Comparison of ENCODE assay signal across 27 cellular contexts in the genomic region with DNA sequence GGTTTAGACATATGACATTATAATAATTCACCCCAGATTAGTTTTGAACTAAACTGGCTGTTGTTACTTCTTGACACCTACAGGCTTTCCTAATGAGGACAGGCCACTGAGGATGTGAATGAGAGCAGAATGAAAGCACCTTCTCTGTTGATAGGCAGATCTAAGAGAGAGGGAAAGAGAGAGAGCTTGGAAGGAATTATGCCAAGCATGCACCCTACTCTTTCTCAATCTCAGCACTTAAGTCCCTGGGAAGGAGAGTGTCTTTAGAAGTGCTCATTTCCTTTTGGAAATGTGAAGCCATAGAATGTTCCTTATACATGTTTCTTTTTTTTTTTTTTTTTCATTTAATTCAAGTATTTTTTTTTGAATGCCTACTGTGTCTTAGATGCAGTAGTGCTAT. TPM values are rescaled to one million over a fixed set of nuclear protein-coding genes. Genes with fewer than 3 reads are reported as not detected.
"Had no signal": no experiment of that assay in that cellular context is flagged by ENCODE, and none has a peak within 500 bp of the region (broad histone marks: within the 10 kb centered on the region; RNA-seq: fewer than 3 reads in every experiment).

No MANE protein-coding gene starts in this region.

- H3K27me3 ChIP-seq: esophagus muscularis mucosa, heart right ventricle, right lobe of liver, upper lobe of left lung had no signal

- H3K27me3 Mint-ChIP-seq: activated CD4-positive, alpha-beta T cell treated with anti-CD3 and anti-CD28 coated beads for 36 hours; activated CD8-positive, alpha-beta memory T cell treated with anti-CD3 and anti-CD28 coated beads, Interleukin-2, amount 10 ng/mL, durations not matched to agents 7 days and 5 days; activated naive CD8-positive, alpha-beta T cell treated with anti-CD3 and anti-CD28 coated beads, Interleukin-2, amount 10 ng/mL, durations not matched to agents 7 days and 5 days; natural killer cell treated with Interleukin-12 subunit alpha and Interleukin-12 subunit beta and Interleukin-15 and Interleukin-18, amount 100 ng/mL, for 72 hours; stimulated activated naive CD8-positive, alpha-beta T cell treated with anti-CD3 and anti-CD28 coated beads, Interleukin-15, Interleukin-2, amounts not matched to agents 100 ng/mL and 50 ng/mL, for 24 hours had no signal

- H3K4me1 ChIP-seq: esophagus muscularis mucosa, right lobe of liver had no signal

- H3K4me1 Mint-ChIP-seq: activated CD8-positive, alpha-beta memory T cell treated with anti-CD3 and anti-CD28 coated beads, Interleukin-2, amount 10 ng/mL, durations not matched to agents 7 days and 5 days had no signal

- H3K4me3 Mint-ChIP-seq: activated CD4-positive, alpha-beta T cell treated with anti-CD3 and anti-CD28 coated beads for 36 hours; activated CD8-positive, alpha-beta memory T cell treated with anti-CD3 and anti-CD28 coated beads, Interleukin-2, amount 10 ng/mL, durations not matched to agents 7 days and 5 days; activated CD8-positive, alpha-beta T cell treated with anti-CD3 and anti-CD28 coated beads, Interleukin-2, amount 10 ng/mL, durations not matched to agents 7 days and 5 days; activated naive CD8-positive, alpha-beta T cell treated with anti-CD3 and anti-CD28 coated beads, Interleukin-2, amount 10 ng/mL, durations not matched to agents 7 days and 5 days; natural killer cell treated with Interleukin-12 subunit alpha and Interleukin-12 subunit beta and Interleukin-15 and Interleukin-18, amount 100 ng/mL, for 72 hours; stimulated activated naive CD8-positive, alpha-beta T cell treated with anti-CD3 and anti-CD28 coated beads, Interleukin-15, Interleukin-2, amounts not matched to agents 100 ng/mL and 50 ng/mL, for 24 hours had no signal

- ATAC-seq: activated CD4-positive, alpha-beta T cell treated with anti-CD3 and anti-CD28 coated beads for 36 hours; activated CD8-positive, alpha-beta memory T cell treated with anti-CD3 and anti-CD28 coated beads, Interleukin-2, amount 10 ng/mL, durations not matched to agents 7 days and 5 days; activated CD8-positive, alpha-beta T cell treated with anti-CD3 and anti-CD28 coated beads, Interleukin-2, amount 10 ng/mL, durations not matched to agents 7 days and 5 days; heart right ventricle; left ventricle myocardium superior; natural killer cell treated with Interleukin-12 subunit alpha and Interleukin-12 subunit beta and Interleukin-15 and Interleukin-18, amount 100 ng/mL, for 72 hours; right lobe of liver had no signal

- H3K27ac Mint-ChIP-seq: activated CD4-positive, alpha-beta T cell treated with anti-CD3 and anti-CD28 coated beads for 36 hours; activated CD8-positive, alpha-beta memory T cell treated with anti-CD3 and anti-CD28 coated beads, Interleukin-2, amount 10 ng/mL, durations not matched to agents 7 days and 5 days; activated CD8-positive, alpha-beta T cell treated with anti-CD3 and anti-CD28 coated beads, Interleukin-2, amount 10 ng/mL, durations not matched to agents 7 days and 5 days; activated naive CD8-positive, alpha-beta T cell treated with anti-CD3 and anti-CD28 coated beads, Interleukin-2, amount 10 ng/mL, durations not matched to agents 7 days and 5 days; natural killer cell treated with Interleukin-12 subunit alpha and Interleukin-12 subunit beta and Interleukin-15 and Interleukin-18, amount 100 ng/mL, for 72 hours; stimulated activated naive CD8-positive, alpha-beta T cell treated with anti-CD3 and anti-CD28 coated beads, Interleukin-15, Interleukin-2, amounts not matched to agents 100 ng/mL and 50 ng/mL, for 24 hours had no signal

- H3K9me3 Mint-ChIP-seq: activated naive CD8-positive, alpha-beta T cell treated with anti-CD3 and anti-CD28 coated beads, Interleukin-2, amount 10 ng/mL, durations not matched to agents 7 days and 5 days; natural killer cell treated with Interleukin-12 subunit alpha and Interleukin-12 subunit beta and Interleukin-15 and Interleukin-18, amount 100 ng/mL, for 72 hours; stimulated activated naive CD8-positive, alpha-beta T cell treated with anti-CD3 and anti-CD28 coated beads, Interleukin-15, Interleukin-2, amounts not matched to agents 100 ng/mL and 50 ng/mL, for 24 hours had no signal

- H3K4me3 ChIP-seq: esophagus muscularis mucosa, heart right ventricle, right lobe of liver, skin epidermis, upper lobe of left lung had no signal

- DNase-seq: activated CD4-positive, alpha-beta T cell treated with anti-CD3 and anti-CD28 coated beads for 36 hours; activated CD4-positive, CD25-positive, alpha-beta regulatory T cell; activated CD8-positive, alpha-beta memory T cell treated with anti-CD3 and anti-CD28 coated beads, Interleukin-2, amount 10 ng/mL, durations not matched to agents 7 days and 5 days; activated CD8-positive, alpha-beta T cell treated with anti-CD3 and anti-CD28 coated beads, Interleukin-2, amount 10 ng/mL, durations not matched to agents 7 days and 5 days; activated effector memory CD4-positive, alpha-beta T cell treated with Interleukin-2 at 50 U/mL for 16 hours; activated naive CD4-positive, alpha-beta T cell treated with Interleukin-2 at 50 U/mL for 16 hours; activated naive CD8-positive, alpha-beta T cell treated with anti-CD3 and anti-CD28 coated beads, Interleukin-2, amount 10 ng/mL, durations not matched to agents 7 days and 5 days; amygdala; central memory CD4-positive, alpha-beta T cell; dermis blood vessel endothelial cell; effector CD4-positive, alpha-beta T cell; foreskin melanocyte; heart right ventricle; kidney glomerular epithelial cell; left ventricle myocardium superior; stimulated activated CD4-positive, alpha-beta T cell treated with anti-CD3 and anti-CD28 coated beads, Interleukin-12 subunit alpha, Interleukin-12 subunit beta, amount 100 ng/mL, for 4 hours; stimulated activated CD4-positive, alpha-beta T cell treated with anti-CD3 and anti-CD28 coated beads, Interleukin-4, amount 100 ng/mL, for 1 hour; substantia nigra; T-helper 1 cell; upper lobe of left lung had no signal

- H3K27ac ChIP-seq: esophagus muscularis mucosa, heart right ventricle, right lobe of liver, skin epidermis, upper lobe of left lung had no signal

- H3K9me3 ChIP-seq: esophagus muscularis mucosa, heart right ventricle, right lobe of liver, upper lobe of left lung had no signal

RNA-seq across cellular contexts. Expression of a gene that starts 50.1 kb away (rescaled TPM):
- total RNA-seq: activated CD4-positive, alpha-beta T cell treated with anti-CD3 and anti-CD28 coated beads for 36 hours; activated CD8-positive, alpha-beta memory T cell treated with anti-CD3 and anti-CD28 coated beads, Interleukin-2, amount 10 ng/mL, durations not matched to agents 7 days and 5 days; activated CD8-positive, alpha-beta T cell treated with anti-CD3 and anti-CD28 coated beads, Interleukin-2, amount 10 ng/mL, durations not matched to agents 7 days and 5 days; activated naive CD8-positive, alpha-beta T cell treated with anti-CD3 and anti-CD28 coated beads, Interleukin-2, amount 10 ng/mL, durations not matched to agents 7 days and 5 days; dermis blood vessel endothelial cell; glomerular endothelial cell; heart right ventricle; left ventricle myocardium superior; natural killer cell treated with Interleukin-12 subunit alpha and Interleukin-12 subunit beta and Interleukin-15 and Interleukin-18, amount 100 ng/mL, for 72 hours; posterior vena cava had no signal
- polyA plus RNA-seq: heart right ventricle had no signal
